1 cellular context compared by ENCODE assay signal in the genomic region with DNA sequence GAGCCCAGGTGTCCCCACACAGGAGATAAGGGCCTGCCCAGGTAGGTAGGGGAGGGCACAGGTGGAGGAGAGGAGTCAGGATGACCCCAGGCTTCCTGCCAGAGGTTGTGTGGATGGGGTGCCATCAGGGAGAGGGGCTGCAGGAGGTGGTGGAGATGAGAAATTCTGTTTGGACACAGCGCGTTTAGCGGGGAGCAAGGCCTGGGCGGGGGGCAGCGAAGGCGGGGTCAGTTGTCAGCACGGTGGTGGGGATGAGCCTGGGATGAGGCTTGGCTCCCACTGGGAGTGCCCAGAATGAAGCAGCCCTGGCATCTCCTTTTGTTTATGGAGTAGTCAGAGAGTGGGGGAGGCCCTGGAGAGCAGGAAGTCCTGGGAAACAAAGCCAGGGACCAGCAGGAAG.
TF ChIP-seq lines count a peak whose summit lies in the region.

No MANE protein-coding gene starts in this region.

TF ChIP-seq in HepG2, 621 proteins besides CTCF, POLR2A, EP300 and RAD21:
- no peak for TF ChIP-seq ZNF253 (CRISPR knock-in tag; IDR thresholded peaks at IDR 0.05; ENCODE audit: borderline replicate concordance)
- TF ChIP-seq NPAS2 (CRISPR knock-in tag; IDR thresholded peaks at IDR 0.05; ENCODE audit: borderline replicate concordance), result no peak
- no peak for TF ChIP-seq RARA (CRISPR knock-in tag; IDR thresholded peaks at IDR 0.05)
- TF ChIP-seq POLR2G (IDR thresholded peaks at IDR 0.05; ENCODE audit: low read depth, low read length), result 0 out of 2 replicates have a peak, but pooled peaks have one; percentile 29
- no peak for TF ChIP-seq XRCC5 (optimal IDR thresholded peaks at IDR 0.05; ENCODE audit: low read length)
- no peak for TF ChIP-seq ZSCAN25 (CRISPR knock-in tag; IDR thresholded peaks at IDR 0.05)
- TF ChIP-seq ZNF12 (CRISPR knock-in tag; IDR thresholded peaks at IDR 0.05), result no peak
- TF ChIP-seq, protein P1, sequence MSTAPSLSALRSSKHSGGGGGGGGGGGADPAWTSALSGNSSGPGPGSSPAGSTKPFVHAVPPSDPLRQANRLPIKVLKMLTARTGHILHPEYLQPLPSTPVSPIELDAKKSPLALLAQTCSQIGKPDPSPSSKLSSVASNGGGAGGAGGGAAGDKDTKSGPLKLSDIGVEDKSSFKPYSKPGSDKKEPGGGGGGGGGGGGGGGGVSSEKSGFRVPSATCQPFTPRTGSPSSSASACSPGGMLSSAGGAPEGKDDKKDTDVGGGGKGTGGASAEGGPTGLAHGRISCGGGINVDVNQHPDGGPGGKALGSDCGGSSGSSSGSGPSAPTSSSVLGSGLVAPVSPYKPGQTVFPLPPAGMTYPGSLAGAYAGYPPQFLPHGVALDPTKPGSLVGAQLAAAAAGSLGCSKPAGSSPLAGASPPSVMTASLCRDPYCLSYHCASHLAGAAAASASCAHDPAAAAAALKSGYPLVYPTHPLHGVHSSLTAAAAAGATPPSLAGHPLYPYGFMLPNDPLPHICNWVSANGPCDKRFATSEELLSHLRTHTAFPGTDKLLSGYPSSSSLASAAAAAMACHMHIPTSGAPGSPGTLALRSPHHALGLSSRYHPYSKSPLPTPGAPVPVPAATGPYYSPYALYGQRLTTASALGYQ (CRISPR knock-in tag; IDR thresholded peaks at IDR 0.05), result no peak
- no peak for TF ChIP-seq KDM1A (CRISPR knock-in tag; IDR thresholded peaks at IDR 0.05)
- TF ChIP-seq, protein P2, sequence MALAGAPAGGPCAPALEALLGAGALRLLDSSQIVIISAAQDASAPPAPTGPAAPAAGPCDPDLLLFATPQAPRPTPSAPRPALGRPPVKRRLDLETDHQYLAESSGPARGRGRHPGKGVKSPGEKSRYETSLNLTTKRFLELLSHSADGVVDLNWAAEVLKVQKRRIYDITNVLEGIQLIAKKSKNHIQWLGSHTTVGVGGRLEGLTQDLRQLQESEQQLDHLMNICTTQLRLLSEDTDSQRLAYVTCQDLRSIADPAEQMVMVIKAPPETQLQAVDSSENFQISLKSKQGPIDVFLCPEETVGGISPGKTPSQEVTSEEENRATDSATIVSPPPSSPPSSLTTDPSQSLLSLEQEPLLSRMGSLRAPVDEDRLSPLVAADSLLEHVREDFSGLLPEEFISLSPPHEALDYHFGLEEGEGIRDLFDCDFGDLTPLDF (CRISPR knock-in tag; IDR thresholded peaks at IDR 0.05), result no peak
- TF ChIP-seq KDM5B (CRISPR knock-in tag; IDR thresholded peaks at IDR 0.05; ENCODE audit: borderline replicate concordance), result 0 out of 2 replicates have a peak, but pooled peaks have one; percentile 8
- no peak for TF ChIP-seq SMYD3 (CRISPR knock-in tag; IDR thresholded peaks at IDR 0.05)
- TF ChIP-seq NFE2L2 (IDR thresholded peaks at IDR 0.05; ENCODE audit: low read length), result no peak
